Comparison of ENCODE assay signal across 8 cellular contexts in the genomic region with DNA sequence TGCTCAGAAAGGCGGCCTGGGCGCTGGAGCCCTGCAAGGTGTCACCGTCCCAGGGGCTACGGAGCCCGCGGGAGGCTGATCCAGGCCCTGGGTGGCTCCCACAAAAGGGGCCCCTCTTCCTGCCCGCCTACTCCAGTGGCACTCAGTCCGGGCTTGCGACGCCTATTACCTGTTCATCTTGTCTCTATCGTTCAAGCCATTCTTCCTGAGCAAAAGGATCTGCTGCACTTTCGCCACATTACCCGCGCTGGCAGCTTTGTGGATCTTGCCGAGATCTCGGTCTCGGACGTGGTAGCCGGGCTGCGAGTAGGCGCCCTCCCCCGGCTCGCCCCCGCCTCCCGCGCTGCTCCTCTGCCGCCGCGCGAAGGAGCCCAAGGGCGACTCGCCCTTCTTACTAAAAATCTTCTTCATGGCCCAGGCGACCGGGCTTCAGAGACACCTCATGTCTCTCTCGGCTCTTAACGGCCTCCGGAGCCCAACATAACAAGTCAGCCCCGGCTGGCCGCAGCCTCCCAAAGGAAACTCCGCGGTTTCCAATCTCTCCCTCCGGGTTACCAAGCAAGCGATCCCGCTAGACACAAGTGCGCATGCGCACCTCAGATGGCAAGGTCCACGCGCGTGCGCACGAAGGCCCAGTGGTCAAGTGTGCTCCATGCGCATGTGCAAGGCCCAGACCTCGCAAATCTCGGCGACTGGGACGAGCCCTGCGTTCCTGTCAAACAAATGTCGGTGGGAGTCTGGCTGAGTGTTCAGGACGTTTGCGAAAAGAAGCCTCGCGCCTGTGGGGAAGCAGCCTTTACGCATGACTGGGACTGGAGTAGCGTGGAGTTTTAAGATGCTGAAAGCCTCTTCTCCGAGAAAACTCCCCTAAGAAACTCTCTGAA. TPM values are rescaled to one million over a fixed set of nuclear protein-coding genes. Genes with fewer than 3 reads are reported as not detected.
DNase-seq lines count a peak whose midpoint lies in the region; ATAC-seq and TF ChIP-seq lines count a peak whose summit lies in the region.

A gene (minus strand): TSS at position 579 of the 884 bp plus-strand sequence. CDS start 168 bp downstream, at position 411.

- peak within 1 kb of the TSS; percentile 91 for H3K4me3 ChIP-seq in SK-N-MC

- CTCF ChIA-PET in GM10248 (lab: Yijun Ruan, JAX): interaction anchor here (0.9 to 1.4 kb wide), 2 partner anchors 17 to 18 kb away, joined by 4 read pairs; no protein-coding TSS in a partner anchor

- H3K9me3 ChIP-seq in SK-N-MC (ENCODE audit: low read depth, low read length): no peaks in the 10 kb centered on the region

- DNase-seq in GM10248 (ENCODE audit: extremely low spot score) (peak; percentile 96), NCI-H1048 (lab: John Stamatoyannopoulos, UW) (peak; percentile 98), SK-N-MC (ENCODE audit: low read depth, low spot score) (peak; percentile 59), glomerular visceral epithelial cell (ENCODE audit: extremely low spot score) (peak; percentile 98), occipital lobe (lab: John Stamatoyannopoulos, UW) (peak; percentile 90)
- peak; percentile 95 to 98 for DNase-seq in activated naive CD4-positive, alpha-beta T cell treated with anti-CD3 and anti-CD28 coated beads, Interleukin-2, amount 50 U/mL, for 72 hours (ENCODE audit: low spot score in 2 of 2)

- peak within 1 kb of the TSS; percentile 92 to 99 for H3K27ac Mint-ChIP-seq in activated naive CD4-positive, alpha-beta T cell treated with anti-CD3 and anti-CD28 coated beads, Interleukin-2, amount 50 U/mL, for 72 hours

- peak within 1 kb of the TSS; percentile 89 for H3K9ac ChIP-seq in SK-N-MC (ENCODE audit: insufficient read length)

- H3K36me3 Mint-ChIP-seq in activated naive CD4-positive, alpha-beta T cell treated with anti-CD3 and anti-CD28 coated beads, Interleukin-2, amount 50 U/mL, for 72 hours: peaks cover 5 to 20% of the 10 kb centered on the region in 2 donors

- POLR2A ChIA-PET in GM10248 (lab: Yijun Ruan, JAX): interaction anchor here (0.6 to 1.0 kb wide), 3 partner anchors 10 to 54 kb away, joined by 3 to 6 read pairs (median 5); a partner anchor contains a TSS

- TF ChIP-seq CTCF in GM10248 (IDR thresholded peaks at IDR 0.05; ENCODE audit: control extremely low read depth, extremely low read depth, low read depth, missing control alignments): no peak

- ATAC-seq in HG02571 (IDR thresholded peaks at IDR 0.05; ENCODE audit: unreplicated experiment): peak; percentile 73
- ATAC-seq in activated naive CD4-positive, alpha-beta T cell treated with anti-CD3 and anti-CD28 coated beads, Interleukin-2, amount 50 U/mL, for 72 hours: peak; percentile 54 to 71

- H3K27ac ChIP-seq in SK-N-MC (peak within 1 kb of the TSS; percentile 73; the same call in 1 of the 2 replicates), temporal lobe (ENCODE audit: low read depth, low read length) (peak within 1 kb of the TSS; percentile 53)

- no peaks in the 10 kb centered on the region for H3K36me3 ChIP-seq in SK-N-MC (ENCODE audit: insufficient read depth, low read length)

- peaks cover 0 to 6% of the 10 kb centered on the region in 2 donors for H3K9me3 Mint-ChIP-seq in activated naive CD4-positive, alpha-beta T cell treated with anti-CD3 and anti-CD28 coated beads, Interleukin-2, amount 50 U/mL, for 72 hours

RNA-seq across cellular contexts. Expression of the gene that starts here (rescaled TPM):
- 10 to 100 TPM in 1 of 2 donors, 1 to 10 TPM in 1; 9.5 to 10.5 TPM for total RNA-seq in activated naive CD4-positive, alpha-beta T cell treated with anti-CD3 and anti-CD28 coated beads, Interleukin-2, amount 50 U/mL, for 72 hours
- total RNA-seq in occipital lobe (32.3 TPM), temporal lobe (17.2 TPM)

Comparison
In these comparisons a context has a peak if more than half of its experiments do, and no peak if none do; other contexts are left out.
1. Peak in every context shown above with its lines: DNase-seq, ATAC-seq, H3K4me3 ChIP-seq and H3K27ac ChIP-seq.